Comparison of ENCODE assay signal across 8 cellular contexts in genomic region chr19:3163230-3163886, GRCh38. TPM values are rescaled to one million over a fixed set of nuclear protein-coding genes. Genes with fewer than 3 reads are reported as not detected.
DNase-seq lines count a peak whose midpoint lies in the region; ATAC-seq and TF ChIP-seq lines count a peak whose summit lies in the region.

No MANE protein-coding gene starts in this region.

- H3K36me3 Mint-ChIP-seq in activated naive CD4-positive, alpha-beta T cell treated with anti-CD3 and anti-CD28 coated beads for 36 hours (ENCODE audit: low read depth): peaks cover 7% of the 10 kb centered on the region
- H3K36me3 Mint-ChIP-seq in progenitor cell of endocrine pancreas (ENCODE audit: insufficient read depth): no peaks in the 10 kb centered on the region

- H3K4me3 Mint-ChIP-seq in activated naive CD4-positive, alpha-beta T cell treated with anti-CD3 and anti-CD28 coated beads for 36 hours: no peak overlapping the region
- peak overlapping the region; percentile 56 for H3K4me3 Mint-ChIP-seq in progenitor cell of endocrine pancreas (ENCODE audit: low read depth)

- ATAC-seq in HG02759 (IDR thresholded peaks at IDR 0.05; ENCODE audit: unreplicated experiment) (no peak), GM21390 (IDR thresholded peaks at IDR 0.05; ENCODE audit: unreplicated experiment) (no peak)

- H2AFZ ChIP-seq in MM.1S (ENCODE audit: low read length): no peak overlapping the region

- no peak overlapping the region for H3K9ac ChIP-seq in MM.1S (ENCODE audit: low read length)

- H3K9me3 Mint-ChIP-seq in activated naive CD4-positive, alpha-beta T cell treated with anti-CD3 and anti-CD28 coated beads for 36 hours: peaks cover 7% of the 10 kb centered on the region
- no peaks in the 10 kb centered on the region for H3K9me3 Mint-ChIP-seq in progenitor cell of endocrine pancreas (ENCODE audit: low read depth)

- intact Hi-C loops in activated naive CD4-positive, alpha-beta T cell treated with anti-CD3 and anti-CD28 coated beads for 36 hours (cut with micrococcal nuclease): loop anchor here (1.0 kb wide), 4 partner anchors 17 to 201 kb away; no protein-coding TSS in a partner anchor

- H3K4me3 ChIP-seq in MM.1S (ENCODE audit: low read length): no peak overlapping the region
- H3K4me3 ChIP-seq in cardiac muscle cell: no peak overlapping the region

- POLR2A ChIA-PET in GM10248 (lab: Yijun Ruan, JAX): no interaction called here

- no peaks in the 10 kb centered on the region for H3K79me2 ChIP-seq in MM.1S (ENCODE audit: low read length)

- no peaks in the 10 kb centered on the region for H3K36me3 ChIP-seq in MM.1S (replicated peaks; ENCODE audit: insufficient read depth, low read length)
- H3K36me3 ChIP-seq in cardiac muscle cell: no peaks in the 10 kb centered on the region

- no peaks in the 10 kb centered on the region for H3K27me3 Mint-ChIP-seq in activated naive CD4-positive, alpha-beta T cell treated with anti-CD3 and anti-CD28 coated beads for 36 hours (ENCODE audit: low read depth)
- peaks cover 8% of the 10 kb centered on the region for H3K27me3 Mint-ChIP-seq in progenitor cell of endocrine pancreas

- H3F3A ChIP-seq in MM.1S (ENCODE audit: insufficient read depth, low read length): no peaks in the 10 kb centered on the region

- H3K27ac ChIP-seq in MM.1S (ENCODE audit: low read length) (no peak overlapping the region), cardiac muscle cell (no peak overlapping the region)

- DNase-seq in GM10248 (ENCODE audit: extremely low spot score): peak; percentile 90
- peak; percentile 67 for DNase-seq in MM.1S
- DNase-seq in SK-MEL-5 (ENCODE audit: low read depth, low spot score): peak; percentile 68
- peak; percentile 82 for DNase-seq in activated naive CD4-positive, alpha-beta T cell treated with anti-CD3 and anti-CD28 coated beads for 36 hours
- DNase-seq in cardiac muscle cell (ENCODE audit: low read depth in 1 of 2, low spot score in 1 of 2): peak; percentile 68 to 82
- DNase-seq in progenitor cell of endocrine pancreas (ENCODE audit: low spot score, unreplicated experiment): peak; percentile 65

- H3K4me1 ChIP-seq in MM.1S (ENCODE audit: low read length) (no peaks in the 10 kb centered on the region), cardiac muscle cell (ENCODE audit: low read depth) (no peaks in the 10 kb centered on the region)

- H3K9me3 ChIP-seq in MM.1S (replicated peaks; ENCODE audit: insufficient read depth, low read length): no peaks in the 10 kb centered on the region
- no peaks in the 10 kb centered on the region for H3K9me3 ChIP-seq in cardiac muscle cell (ENCODE audit: low read depth)

- H3K4me2 ChIP-seq in MM.1S (ENCODE audit: low read depth, low read length): no peak overlapping the region

- H3K4me1 Mint-ChIP-seq in activated naive CD4-positive, alpha-beta T cell treated with anti-CD3 and anti-CD28 coated beads for 36 hours (ENCODE audit: low read depth): peaks cover 26% of the 10 kb centered on the region
- peaks cover 1% of the 10 kb centered on the region for H3K4me1 Mint-ChIP-seq in progenitor cell of endocrine pancreas (ENCODE audit: low read depth)

- H4K20me1 ChIP-seq in MM.1S (ENCODE audit: insufficient read depth, low read length): no peaks in the 10 kb centered on the region

- no peaks in the 10 kb centered on the region for H3K9me2 ChIP-seq in MM.1S (replicated peaks; ENCODE audit: insufficient read depth, low read length)

- H3K27me3 ChIP-seq in MM.1S (replicated peaks; ENCODE audit: insufficient read depth, low read length) (peaks cover 71% of the 10 kb centered on the region), cardiac muscle cell (peaks cover 4% of the 10 kb centered on the region)

- peak overlapping the region; percentile 59 for H3K27ac Mint-ChIP-seq in activated naive CD4-positive, alpha-beta T cell treated with anti-CD3 and anti-CD28 coated beads for 36 hours
- peak overlapping the region; percentile 69 for H3K27ac Mint-ChIP-seq in progenitor cell of endocrine pancreas

- TF ChIP-seq CTCF in GM10248 (IDR thresholded peaks at IDR 0.05; ENCODE audit: control extremely low read depth, extremely low read depth, low read depth, missing control alignments) (peak; percentile 93), MM.1S (IDR thresholded peaks at IDR 0.05; ENCODE audit: low read length) (peak; percentile 98), cardiac muscle cell (IDR thresholded peaks at IDR 0.05; ENCODE audit: low read depth, low read length) (peak; percentile 96), progenitor cell of endocrine pancreas (IDR thresholded peaks at IDR 0.05; ENCODE audit: unreplicated experiment) (peak; percentile 95)

- in situ Hi-C loops in SK-MEL-5 (cut with HindIII; ENCODE audit: low pct_unique_long_range_greater_than_20kb, low sequenced_read_pairs): no loop called here

- CTCF ChIA-PET in GM10248 (lab: Yijun Ruan, JAX): interaction anchor here (0.7 to 2.3 kb wide), 17 partner anchors 11 to 276 kb away, joined by 3 to 8 read pairs (median 4); no protein-coding TSS in a partner anchor
- CTCF ChIA-PET in activated naive CD4-positive, alpha-beta T cell treated with anti-CD3 and anti-CD28 coated beads for 36 hours (lab: Charles Lee): interaction anchor here (0.6 to 3.8 kb wide), 11 partner anchors 17 to 527 kb away, joined by 3 to 56 read pairs (median 4); no protein-coding TSS in a partner anchor

RNA-seq across cellular contexts. Expression of gene S1PR4, which starts 15.2 kb away (rescaled TPM):
- total RNA-seq in SK-MEL-5 (2014; rRNA removed; shearing (Covaris generic)): 0.24 TPM in 1 of 2 replicates, not detected in the other
- not detected in 2 replicates for polyA plus RNA-seq in SK-MEL-5 (2015; cell fraction: cytosol; rRNA removed)
- polyA plus RNA-seq in SK-MEL-5 (2015; cell fraction: nucleus; rRNA removed): 1.2 and 2.6 TPM in 2 replicates
- total RNA-seq in activated naive CD4-positive, alpha-beta T cell treated with anti-CD3 and anti-CD28 coated beads for 36 hours: 10 to 100 TPM; 22.4 to 24.1 TPM
- total RNA-seq in cardiac muscle cell (not detected in 2 replicates), progenitor cell of endocrine pancreas (not detected in 2 replicates)
- polyA plus RNA-seq in cardiac muscle cell: 0.11 TPM in 1 of 2 replicates, not detected in the other

RNA-seq across cellular contexts. Expression of gene NCLN, which starts 22.4 kb away (rescaled TPM):
- total RNA-seq in SK-MEL-5 (2014; rRNA removed; shearing (Covaris generic)): 62.2 and 65.3 TPM in 2 replicates
- 130 and 162 TPM in 2 replicates for polyA plus RNA-seq in SK-MEL-5 (2015; cell fraction: cytosol; rRNA removed)
- polyA plus RNA-seq in SK-MEL-5 (2015; cell fraction: nucleus; rRNA removed): 81.2 and 134 TPM in 2 replicates
- total RNA-seq in activated naive CD4-positive, alpha-beta T cell treated with anti-CD3 and anti-CD28 coated beads for 36 hours: 10 to 100 TPM; 38.4 to 42.9 TPM
- 30.6 and 40.0 TPM in 2 replicates for total RNA-seq in cardiac muscle cell
- polyA plus RNA-seq in cardiac muscle cell: 36.2 and 55.7 TPM in 2 replicates
- total RNA-seq in progenitor cell of endocrine pancreas: 54.6 and 57.7 TPM in 2 replicates

RNA-seq across cellular contexts. Expression of gene GNA15, which starts 27.5 kb away (rescaled TPM):
- total RNA-seq in SK-MEL-5 (2014; rRNA removed; shearing (Covaris generic)): not detected in 2 replicates
- not detected in 2 replicates for polyA plus RNA-seq in SK-MEL-5 (2015; cell fraction: cytosol; rRNA removed)
- polyA plus RNA-seq in SK-MEL-5 (2015; cell fraction: nucleus; rRNA removed): not detected in 2 replicates
- 10 to 100 TPM; 26.6 to 28.4 TPM for total RNA-seq in activated naive CD4-positive, alpha-beta T cell treated with anti-CD3 and anti-CD28 coated beads for 36 hours
- 0.12 TPM in 1 of 2 replicates, not detected in the other for total RNA-seq in cardiac muscle cell
- polyA plus RNA-seq in cardiac muscle cell: not detected in 2 replicates
- not detected in 2 replicates for total RNA-seq in progenitor cell of endocrine pancreas

Comparison
In these comparisons a context has a peak if more than half of its experiments do, and no peak if none do; other contexts are left out.
1. RNA of gene S1PR4, which starts 15.2 kb away (total RNA-seq): 22.4 to 24.1 TPM in activated naive CD4-positive, alpha-beta T cell treated with anti-CD3 and anti-CD28 coated beads for 36 hours; not detected in progenitor cell of endocrine pancreas, 0.24 TPM in SK-MEL-5 and not detected in cardiac muscle cell; every median in the first group is over 10 times any median in the second.
2. RNA of gene GNA15, which starts 27.5 kb away (total RNA-seq): 26.6 to 28.4 TPM in activated naive CD4-positive, alpha-beta T cell treated with anti-CD3 and anti-CD28 coated beads for 36 hours; 0.12 TPM in cardiac muscle cell, not detected in SK-MEL-5 and not detected in progenitor cell of endocrine pancreas; every median in the first group is over 10 times any median in the second.
3. Peak in every context shown above with its lines, with median percentiles within 50 percentile points of each other: DNase-seq and CTCF ChIP-seq.